ENCODE assay signal across 19 cellular contexts in genomic region chr5:135492319-135492626, GRCh38. TPM values are rescaled to one million over a fixed set of nuclear protein-coding genes. Genes with fewer than 3 reads are reported as not detected.
DNase-seq lines count a peak whose midpoint lies in the region; ATAC-seq and TF ChIP-seq lines count a peak whose summit lies in the region.
"Had no signal": no experiment of that assay in that cellular context is flagged by ENCODE, and none has a peak within 500 bp of the region (broad histone marks: within the 10 kb centered on the region; RNA-seq: fewer than 3 reads in every experiment).

No MANE protein-coding gene starts in this region.

- no peak for TF ChIP-seq CTCF in epithelial cell of esophagus (IDR thresholded peaks at IDR 0.05; ENCODE audit: insufficient read depth, low read depth, low read length, missing control alignments)

- H3K4ac ChIP-seq in mesendoderm (ENCODE audit: low read depth, low read length) = no peak overlapping the region

- no peak overlapping the region for H2BK120ac ChIP-seq in mesendoderm (ENCODE audit: low read depth, low read length)

- DNase-seq in NCI-H2107 treated with DMSO at 0.1 percent for 48 hours (lab: John Stamatoyannopoulos, UW; ENCODE audit: unreplicated experiment) (peak; percentile 66), NCI-H2107 (lab: John Stamatoyannopoulos, UW) (no peak), NCI-H69 (lab: John Stamatoyannopoulos, UW) (peak; percentile 74), epithelial cell of esophagus (ENCODE audit: low read depth) (peak; percentile 94), mesendoderm (no peak), amygdala (lab: John Stamatoyannopoulos, UW) (no peak)
- DNase-seq: activated CD4-positive, alpha-beta T cell treated with anti-CD3 and anti-CD28 coated beads, Interleukin-2, amount 10 ng/mL, durations not matched to agents 24 days and 14 days; brain microvascular endothelial cell; HFFc6; left ventricle myocardium inferior; occipital lobe had no signal

- no peak overlapping the region for H3K18ac ChIP-seq in mesendoderm (ENCODE audit: low read length)

- no peaks in the 10 kb centered on the region for H3K36me3 ChIP-seq in mesendoderm (ENCODE audit: control insufficient read depth, insufficient read depth, low read length)
- H3K36me3 ChIP-seq: BLaER1, brain microvascular endothelial cell, gastroesophageal sphincter, left ventricle myocardium inferior, right atrium auricular region, suprapubic skin had no signal

- no peak overlapping the region for H3K9ac ChIP-seq in mesendoderm (ENCODE audit: low read length)
- H3K9ac ChIP-seq: BLaER1, KMS-11 had no signal

- WGBS in mesendoderm (ENCODE audit: extremely low coverage, insufficient coverage, low lambda C conversion rate) = no CpG with 5 or more reads among the region's 3 CpGs

- H3K4me1 ChIP-seq in mesendoderm (ENCODE audit: control insufficient read depth, low read depth, low read length) = no peaks in the 10 kb centered on the region

- H3K56ac ChIP-seq in mesendoderm (ENCODE audit: low read length) = no peak overlapping the region

- H3K27me3 ChIP-seq in mesendoderm (ENCODE audit: insufficient read depth, low read length, poor library complexity) = peaks cover 69% of the 10 kb centered on the region

- H3K23ac ChIP-seq in mesendoderm (ENCODE audit: low read length) = peak overlapping the region; percentile 4

- no peak overlapping the region for H2BK5ac ChIP-seq in mesendoderm (ENCODE audit: low read length)

- no peak overlapping the region for H2AK5ac ChIP-seq in mesendoderm (ENCODE audit: low read length)

- no peaks in the 10 kb centered on the region for H3K79me2 ChIP-seq in mesendoderm (ENCODE audit: control insufficient read depth, insufficient read depth, low read length)

- H2BK15ac ChIP-seq in mesendoderm (replicated peaks; ENCODE audit: low read depth) = no peak overlapping the region

- no peak overlapping the region for H4K8ac ChIP-seq in mesendoderm (ENCODE audit: low read depth, low read length)

- no peak overlapping the region for H3K4me3 ChIP-seq in epithelial cell of esophagus (ENCODE audit: low read length)
- H3K4me3 ChIP-seq in mesendoderm (ENCODE audit: low read length) = no peak overlapping the region
- H3K4me3 ChIP-seq: A549, BLaER1, gastroesophageal sphincter, left ventricle myocardium inferior, right atrium auricular region, suprapubic skin had no signal

- ATAC-seq in HG02678 (IDR thresholded peaks at IDR 0.05; ENCODE audit: unreplicated experiment) (no peak), GM19455 (IDR thresholded peaks at IDR 0.05; ENCODE audit: unreplicated experiment) (no peak)
- ATAC-seq: A549, gastroesophageal sphincter had no signal

- no peak overlapping the region for H3K27ac ChIP-seq in mesendoderm (ENCODE audit: low read depth, low read length)
- H3K27ac ChIP-seq: BLaER1, brain microvascular endothelial cell, gastroesophageal sphincter, KMS-11, left ventricle myocardium inferior, right atrium auricular region, suprapubic skin had no signal

- H4K5ac ChIP-seq in mesendoderm (ENCODE audit: low read length) = no peak overlapping the region

- H3K4me2 ChIP-seq in mesendoderm (ENCODE audit: low read length) = no peak overlapping the region
- H3K4me2 ChIP-seq: A549, BLaER1, KMS-11 had no signal

- no peaks in the 10 kb centered on the region for H3K79me1 ChIP-seq in mesendoderm (ENCODE audit: low read length)

RNA-seq across cellular contexts. Expression of gene TIFAB, which starts 40.1 kb away (rescaled TPM):
- not detected for polyA plus RNA-seq in mesendoderm (2013, experiment 1 of 2)
- polyA plus RNA-seq in mesendoderm (2013, experiment 2 of 2) = not detected
- polyA plus RNA-seq: A549 had no signal

RNA-seq across cellular contexts. Expression of gene NEUROG1, which starts 43.5 kb away (rescaled TPM):
- polyA plus RNA-seq in mesendoderm (2013, experiment 1 of 2) = not detected
- polyA plus RNA-seq in mesendoderm (2013, experiment 2 of 2) = not detected
- polyA plus RNA-seq: A549 had no signal

RNA-seq across cellular contexts. Expression of gene DCANP1, which starts 45.1 kb away (rescaled TPM):
- polyA plus RNA-seq in mesendoderm (2013, experiment 1 of 2) = not detected
- not detected for polyA plus RNA-seq in mesendoderm (2013, experiment 2 of 2)
- polyA plus RNA-seq: A549 had no signal

Comparison
In these comparisons a context has a peak if more than half of its experiments do, and no peak if none do; other contexts are left out.
1. DNase-seq: peak in NCI-H2107 treated with DMSO at 0.1 percent for 48 hours (single experiment), NCI-H69 (single experiment) and epithelial cell of esophagus (single experiment); none in NCI-H2107 (single experiment), mesendoderm (single experiment) and amygdala (0 of 56).